Comparison of ENCODE assay signal across 1 cellular context in the genomic region with DNA sequence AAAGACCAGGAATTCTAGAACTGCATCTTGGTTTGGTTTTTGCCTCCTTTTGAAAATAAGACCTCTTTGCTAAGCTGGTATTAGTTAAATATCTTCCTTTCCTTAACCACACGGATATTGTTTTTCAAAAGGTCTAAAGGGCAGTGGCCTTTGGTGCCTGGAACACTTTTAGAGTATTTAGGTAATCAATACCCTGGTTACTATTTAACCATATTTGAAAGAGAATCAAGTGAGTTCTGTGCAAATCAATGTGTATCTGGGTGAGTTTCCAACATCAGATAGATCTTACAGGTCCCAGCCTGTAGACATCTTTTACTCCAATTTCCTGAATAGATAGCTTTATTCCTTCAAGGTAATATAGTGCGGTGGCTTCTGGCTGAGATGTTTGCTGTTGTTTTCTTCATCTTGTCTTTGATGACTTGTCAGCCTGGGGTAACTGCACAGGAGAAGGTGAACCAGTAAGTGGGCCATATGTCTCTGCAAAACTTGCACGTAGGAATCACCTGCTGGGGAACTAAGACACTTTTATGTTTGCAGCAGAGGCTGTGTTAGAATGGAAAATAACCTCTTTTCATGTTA.
TF ChIP-seq lines count a peak whose summit lies in the region.

A gene (plus strand): TSS at position 277 of the 579 bp plus-strand sequence. CDS start 105 bp downstream, at position 382.

TF ChIP-seq in HepG2, 621 proteins besides CTCF, POLR2A, EP300 and RAD21 (continued from another document and continues in another):
- TF ChIP-seq, protein P1, sequence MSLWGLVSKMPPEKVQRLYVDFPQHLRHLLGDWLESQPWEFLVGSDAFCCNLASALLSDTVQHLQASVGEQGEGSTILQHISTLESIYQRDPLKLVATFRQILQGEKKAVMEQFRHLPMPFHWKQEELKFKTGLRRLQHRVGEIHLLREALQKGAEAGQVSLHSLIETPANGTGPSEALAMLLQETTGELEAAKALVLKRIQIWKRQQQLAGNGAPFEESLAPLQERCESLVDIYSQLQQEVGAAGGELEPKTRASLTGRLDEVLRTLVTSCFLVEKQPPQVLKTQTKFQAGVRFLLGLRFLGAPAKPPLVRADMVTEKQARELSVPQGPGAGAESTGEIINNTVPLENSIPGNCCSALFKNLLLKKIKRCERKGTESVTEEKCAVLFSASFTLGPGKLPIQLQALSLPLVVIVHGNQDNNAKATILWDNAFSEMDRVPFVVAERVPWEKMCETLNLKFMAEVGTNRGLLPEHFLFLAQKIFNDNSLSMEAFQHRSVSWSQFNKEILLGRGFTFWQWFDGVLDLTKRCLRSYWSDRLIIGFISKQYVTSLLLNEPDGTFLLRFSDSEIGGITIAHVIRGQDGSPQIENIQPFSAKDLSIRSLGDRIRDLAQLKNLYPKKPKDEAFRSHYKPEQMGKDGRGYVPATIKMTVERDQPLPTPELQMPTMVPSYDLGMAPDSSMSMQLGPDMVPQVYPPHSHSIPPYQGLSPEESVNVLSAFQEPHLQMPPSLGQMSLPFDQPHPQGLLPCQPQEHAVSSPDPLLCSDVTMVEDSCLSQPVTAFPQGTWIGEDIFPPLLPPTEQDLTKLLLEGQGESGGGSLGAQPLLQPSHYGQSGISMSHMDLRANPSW (CRISPR knock-in tag; IDR thresholded peaks at IDR 0.05; ENCODE audit: borderline replicate concordance): peak; percentile 73; the same call in 1 of the 2 replicates
- TF ChIP-seq ZNF124 (CRISPR knock-in tag; IDR thresholded peaks at IDR 0.05) (0 out of 2 replicates have a peak, but pooled peaks have one; percentile 24), SP140L (CRISPR knock-in tag; IDR thresholded peaks at IDR 0.05; ENCODE audit: borderline replicate concordance) (peak; percentile 75; the same call in 1 of the 2 replicates), SALL1 (CRISPR knock-in tag; IDR thresholded peaks at IDR 0.05) (peak; percentile 51; the same call in 1 of the 2 replicates), RCOR2 (CRISPR knock-in tag; IDR thresholded peaks at IDR 0.05) (peak; percentile 79; the same call in 1 of the 2 replicates), ZNF224 (CRISPR knock-in tag; IDR thresholded peaks at IDR 0.05) (no peak), PAX8 (CRISPR knock-in tag; IDR thresholded peaks at IDR 0.05; ENCODE audit: borderline replicate concordance) (no peak), GABPA (IDR thresholded peaks at IDR 0.05; ENCODE audit: low read depth, low read length) (no peak), GABPA (CRISPR knock-in tag; IDR thresholded peaks at IDR 0.05; ENCODE audit: low read depth) (0 out of 2 replicates have a peak, but pooled peaks have one; percentile 39), ZNF263 (CRISPR knock-in tag; IDR thresholded peaks at IDR 0.05) (no peak), KMT2A (CRISPR knock-in tag; IDR thresholded peaks at IDR 0.05) (no peak), ZNF703 (CRISPR knock-in tag; IDR thresholded peaks at IDR 0.05; ENCODE audit: borderline replicate concordance) (no peak), HMG20B (CRISPR knock-in tag; conservative IDR thresholded peaks at IDR 0.05) (0 out of 2 replicates have a peak, but pooled peaks have one; percentile 33), GABPB1 (CRISPR knock-in tag; IDR thresholded peaks at IDR 0.05) (no peak), ZKSCAN8 (CRISPR knock-in tag; IDR thresholded peaks at IDR 0.05; ENCODE audit: borderline replicate concordance) (peak; percentile 42; the same call in 1 of the 2 replicates), NONO (IDR thresholded peaks at IDR 0.05) (no peak), NONO (CRISPR knock-in tag; conservative IDR thresholded peaks at IDR 0.05) (peak; percentile 54; the same call in 1 of the 2 replicates), SMARCC2 (IDR thresholded peaks at IDR 0.05) (no peak), ZNF816 (CRISPR knock-in tag; IDR thresholded peaks at IDR 0.05; ENCODE audit: borderline replicate concordance) (0 out of 2 replicates have a peak, but pooled peaks have one; percentile 29), ZNF451 (CRISPR knock-in tag; IDR thresholded peaks at IDR 0.05) (no peak), NPAS2 (CRISPR knock-in tag; IDR thresholded peaks at IDR 0.05; ENCODE audit: borderline replicate concordance) (no peak), TCF7L2 (IDR thresholded peaks at IDR 0.05; ENCODE audit: low read depth, low read length) (peak; percentile 74)
- TF ChIP-seq, protein P2, sequence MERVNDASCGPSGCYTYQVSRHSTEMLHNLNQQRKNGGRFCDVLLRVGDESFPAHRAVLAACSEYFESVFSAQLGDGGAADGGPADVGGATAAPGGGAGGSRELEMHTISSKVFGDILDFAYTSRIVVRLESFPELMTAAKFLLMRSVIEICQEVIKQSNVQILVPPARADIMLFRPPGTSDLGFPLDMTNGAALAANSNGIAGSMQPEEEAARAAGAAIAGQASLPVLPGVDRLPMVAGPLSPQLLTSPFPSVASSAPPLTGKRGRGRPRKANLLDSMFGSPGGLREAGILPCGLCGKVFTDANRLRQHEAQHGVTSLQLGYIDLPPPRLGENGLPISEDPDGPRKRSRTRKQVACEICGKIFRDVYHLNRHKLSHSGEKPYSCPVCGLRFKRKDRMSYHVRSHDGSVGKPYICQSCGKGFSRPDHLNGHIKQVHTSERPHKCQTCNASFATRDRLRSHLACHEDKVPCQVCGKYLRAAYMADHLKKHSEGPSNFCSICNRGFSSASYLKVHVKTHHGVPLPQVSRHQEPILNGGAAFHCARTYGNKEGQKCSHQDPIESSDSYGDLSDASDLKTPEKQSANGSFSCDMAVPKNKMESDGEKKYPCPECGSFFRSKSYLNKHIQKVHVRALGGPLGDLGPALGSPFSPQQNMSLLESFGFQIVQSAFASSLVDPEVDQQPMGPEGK (CRISPR knock-in tag; IDR thresholded peaks at IDR 0.05): 0 out of 2 replicates have a peak, but pooled peaks have one; percentile 13
- TF ChIP-seq, protein P3, sequence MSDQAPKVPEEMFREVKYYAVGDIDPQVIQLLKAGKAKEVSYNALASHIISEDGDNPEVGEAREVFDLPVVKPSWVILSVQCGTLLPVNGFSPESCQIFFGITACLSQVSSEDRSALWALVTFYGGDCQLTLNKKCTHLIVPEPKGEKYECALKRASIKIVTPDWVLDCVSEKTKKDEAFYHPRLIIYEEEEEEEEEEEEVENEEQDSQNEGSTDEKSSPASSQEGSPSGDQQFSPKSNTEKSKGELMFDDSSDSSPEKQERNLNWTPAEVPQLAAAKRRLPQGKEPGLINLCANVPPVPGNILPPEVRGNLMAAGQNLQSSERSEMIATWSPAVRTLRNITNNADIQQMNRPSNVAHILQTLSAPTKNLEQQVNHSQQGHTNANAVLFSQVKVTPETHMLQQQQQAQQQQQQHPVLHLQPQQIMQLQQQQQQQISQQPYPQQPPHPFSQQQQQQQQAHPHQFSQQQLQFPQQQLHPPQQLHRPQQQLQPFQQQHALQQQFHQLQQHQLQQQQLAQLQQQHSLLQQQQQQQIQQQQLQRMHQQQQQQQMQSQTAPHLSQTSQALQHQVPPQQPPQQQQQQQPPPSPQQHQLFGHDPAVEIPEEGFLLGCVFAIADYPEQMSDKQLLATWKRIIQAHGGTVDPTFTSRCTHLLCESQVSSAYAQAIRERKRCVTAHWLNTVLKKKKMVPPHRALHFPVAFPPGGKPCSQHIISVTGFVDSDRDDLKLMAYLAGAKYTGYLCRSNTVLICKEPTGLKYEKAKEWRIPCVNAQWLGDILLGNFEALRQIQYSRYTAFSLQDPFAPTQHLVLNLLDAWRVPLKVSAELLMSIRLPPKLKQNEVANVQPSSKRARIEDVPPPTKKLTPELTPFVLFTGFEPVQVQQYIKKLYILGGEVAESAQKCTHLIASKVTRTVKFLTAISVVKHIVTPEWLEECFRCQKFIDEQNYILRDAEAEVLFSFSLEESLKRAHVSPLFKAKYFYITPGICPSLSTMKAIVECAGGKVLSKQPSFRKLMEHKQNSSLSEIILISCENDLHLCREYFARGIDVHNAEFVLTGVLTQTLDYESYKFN (CRISPR knock-in tag; conservative IDR thresholded peaks at IDR 0.05): peak; percentile 99
- TF ChIP-seq, protein P4, sequence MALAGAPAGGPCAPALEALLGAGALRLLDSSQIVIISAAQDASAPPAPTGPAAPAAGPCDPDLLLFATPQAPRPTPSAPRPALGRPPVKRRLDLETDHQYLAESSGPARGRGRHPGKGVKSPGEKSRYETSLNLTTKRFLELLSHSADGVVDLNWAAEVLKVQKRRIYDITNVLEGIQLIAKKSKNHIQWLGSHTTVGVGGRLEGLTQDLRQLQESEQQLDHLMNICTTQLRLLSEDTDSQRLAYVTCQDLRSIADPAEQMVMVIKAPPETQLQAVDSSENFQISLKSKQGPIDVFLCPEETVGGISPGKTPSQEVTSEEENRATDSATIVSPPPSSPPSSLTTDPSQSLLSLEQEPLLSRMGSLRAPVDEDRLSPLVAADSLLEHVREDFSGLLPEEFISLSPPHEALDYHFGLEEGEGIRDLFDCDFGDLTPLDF (CRISPR knock-in tag; IDR thresholded peaks at IDR 0.05): no peak
- TF ChIP-seq, protein P5, sequence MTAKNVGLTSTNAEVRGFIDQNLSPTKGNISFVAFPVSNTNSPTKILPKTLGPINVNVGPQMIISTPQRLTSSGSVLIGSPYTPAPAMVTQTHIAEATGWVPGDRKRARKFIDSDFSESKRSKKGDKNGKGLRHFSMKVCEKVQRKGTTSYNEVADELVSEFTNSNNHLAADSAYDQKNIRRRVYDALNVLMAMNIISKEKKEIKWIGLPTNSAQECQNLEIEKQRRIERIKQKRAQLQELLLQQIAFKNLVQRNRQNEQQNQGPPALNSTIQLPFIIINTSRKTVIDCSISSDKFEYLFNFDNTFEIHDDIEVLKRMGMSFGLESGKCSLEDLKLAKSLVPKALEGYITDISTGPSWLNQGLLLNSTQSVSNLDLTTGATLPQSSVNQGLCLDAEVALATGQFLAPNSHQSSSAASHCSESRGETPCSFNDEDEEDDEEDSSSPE (CRISPR knock-in tag; IDR thresholded peaks at IDR 0.05): 0 out of 2 replicates have a peak, but pooled peaks have one; percentile 12
- TF ChIP-seq, protein P6, sequence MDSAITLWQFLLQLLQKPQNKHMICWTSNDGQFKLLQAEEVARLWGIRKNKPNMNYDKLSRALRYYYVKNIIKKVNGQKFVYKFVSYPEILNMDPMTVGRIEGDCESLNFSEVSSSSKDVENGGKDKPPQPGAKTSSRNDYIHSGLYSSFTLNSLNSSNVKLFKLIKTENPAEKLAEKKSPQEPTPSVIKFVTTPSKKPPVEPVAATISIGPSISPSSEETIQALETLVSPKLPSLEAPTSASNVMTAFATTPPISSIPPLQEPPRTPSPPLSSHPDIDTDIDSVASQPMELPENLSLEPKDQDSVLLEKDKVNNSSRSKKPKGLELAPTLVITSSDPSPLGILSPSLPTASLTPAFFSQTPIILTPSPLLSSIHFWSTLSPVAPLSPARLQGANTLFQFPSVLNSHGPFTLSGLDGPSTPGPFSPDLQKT (CRISPR knock-in tag; IDR thresholded peaks at IDR 0.05; ENCODE audit: borderline replicate concordance): no peak
- TF ChIP-seq, protein P7, sequence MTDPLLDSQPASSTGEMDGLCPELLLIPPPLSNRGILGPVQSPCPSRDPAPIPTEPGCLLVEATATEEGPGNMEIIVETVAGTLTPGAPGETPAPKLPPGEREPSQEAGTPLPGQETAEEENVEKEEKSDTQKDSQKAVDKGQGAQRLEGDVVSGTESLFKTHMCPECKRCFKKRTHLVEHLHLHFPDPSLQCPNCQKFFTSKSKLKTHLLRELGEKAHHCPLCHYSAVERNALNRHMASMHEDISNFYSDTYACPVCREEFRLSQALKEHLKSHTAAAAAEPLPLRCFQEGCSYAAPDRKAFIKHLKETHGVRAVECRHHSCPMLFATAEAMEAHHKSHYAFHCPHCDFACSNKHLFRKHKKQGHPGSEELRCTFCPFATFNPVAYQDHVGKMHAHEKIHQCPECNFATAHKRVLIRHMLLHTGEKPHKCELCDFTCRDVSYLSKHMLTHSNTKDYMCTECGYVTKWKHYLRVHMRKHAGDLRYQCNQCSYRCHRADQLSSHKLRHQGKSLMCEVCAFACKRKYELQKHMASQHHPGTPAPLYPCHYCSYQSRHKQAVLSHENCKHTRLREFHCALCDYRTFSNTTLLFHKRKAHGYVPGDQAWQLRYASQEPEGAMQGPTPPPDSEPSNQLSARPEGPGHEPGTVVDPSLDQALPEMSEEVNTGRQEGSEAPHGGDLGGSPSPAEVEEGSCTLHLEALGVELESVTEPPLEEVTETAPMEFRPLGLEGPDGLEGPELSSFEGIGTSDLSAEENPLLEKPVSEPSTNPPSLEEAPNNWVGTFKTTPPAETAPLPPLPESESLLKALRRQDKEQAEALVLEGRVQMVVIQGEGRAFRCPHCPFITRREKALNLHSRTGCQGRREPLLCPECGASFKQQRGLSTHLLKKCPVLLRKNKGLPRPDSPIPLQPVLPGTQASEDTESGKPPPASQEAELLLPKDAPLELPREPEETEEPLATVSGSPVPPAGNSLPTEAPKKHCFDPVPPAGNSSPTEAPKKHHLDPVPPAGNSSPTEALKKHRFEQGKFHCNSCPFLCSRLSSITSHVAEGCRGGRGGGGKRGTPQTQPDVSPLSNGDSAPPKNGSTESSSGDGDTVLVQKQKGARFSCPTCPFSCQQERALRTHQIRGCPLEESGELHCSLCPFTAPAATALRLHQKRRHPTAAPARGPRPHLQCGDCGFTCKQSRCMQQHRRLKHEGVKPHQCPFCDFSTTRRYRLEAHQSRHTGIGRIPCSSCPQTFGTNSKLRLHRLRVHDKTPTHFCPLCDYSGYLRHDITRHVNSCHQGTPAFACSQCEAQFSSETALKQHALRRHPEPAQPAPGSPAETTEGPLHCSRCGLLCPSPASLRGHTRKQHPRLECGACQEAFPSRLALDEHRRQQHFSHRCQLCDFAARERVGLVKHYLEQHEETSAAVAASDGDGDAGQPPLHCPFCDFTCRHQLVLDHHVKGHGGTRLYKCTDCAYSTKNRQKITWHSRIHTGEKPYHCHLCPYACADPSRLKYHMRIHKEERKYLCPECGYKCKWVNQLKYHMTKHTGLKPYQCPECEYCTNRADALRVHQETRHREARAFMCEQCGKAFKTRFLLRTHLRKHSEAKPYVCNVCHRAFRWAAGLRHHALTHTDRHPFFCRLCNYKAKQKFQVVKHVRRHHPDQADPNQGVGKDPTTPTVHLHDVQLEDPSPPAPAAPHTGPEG (CRISPR knock-in tag; IDR thresholded peaks at IDR 0.05): no peak
- TF ChIP-seq, protein P8, sequence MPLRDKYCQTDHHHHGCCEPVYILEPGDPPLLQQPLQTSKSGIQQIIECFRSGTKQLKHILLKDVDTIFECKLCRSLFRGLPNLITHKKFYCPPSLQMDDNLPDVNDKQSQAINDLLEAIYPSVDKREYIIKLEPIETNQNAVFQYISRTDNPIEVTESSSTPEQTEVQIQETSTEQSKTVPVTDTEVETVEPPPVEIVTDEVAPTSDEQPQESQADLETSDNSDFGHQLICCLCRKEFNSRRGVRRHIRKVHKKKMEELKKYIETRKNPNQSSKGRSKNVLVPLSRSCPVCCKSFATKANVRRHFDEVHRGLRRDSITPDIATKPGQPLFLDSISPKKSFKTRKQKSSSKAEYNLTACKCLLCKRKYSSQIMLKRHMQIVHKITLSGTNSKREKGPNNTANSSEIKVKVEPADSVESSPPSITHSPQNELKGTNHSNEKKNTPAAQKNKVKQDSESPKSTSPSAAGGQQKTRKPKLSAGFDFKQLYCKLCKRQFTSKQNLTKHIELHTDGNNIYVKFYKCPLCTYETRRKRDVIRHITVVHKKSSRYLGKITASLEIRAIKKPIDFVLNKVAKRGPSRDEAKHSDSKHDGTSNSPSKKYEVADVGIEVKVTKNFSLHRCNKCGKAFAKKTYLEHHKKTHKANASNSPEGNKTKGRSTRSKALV (CRISPR knock-in tag; IDR thresholded peaks at IDR 0.05): no peak
- TF ChIP-seq, protein P9, sequence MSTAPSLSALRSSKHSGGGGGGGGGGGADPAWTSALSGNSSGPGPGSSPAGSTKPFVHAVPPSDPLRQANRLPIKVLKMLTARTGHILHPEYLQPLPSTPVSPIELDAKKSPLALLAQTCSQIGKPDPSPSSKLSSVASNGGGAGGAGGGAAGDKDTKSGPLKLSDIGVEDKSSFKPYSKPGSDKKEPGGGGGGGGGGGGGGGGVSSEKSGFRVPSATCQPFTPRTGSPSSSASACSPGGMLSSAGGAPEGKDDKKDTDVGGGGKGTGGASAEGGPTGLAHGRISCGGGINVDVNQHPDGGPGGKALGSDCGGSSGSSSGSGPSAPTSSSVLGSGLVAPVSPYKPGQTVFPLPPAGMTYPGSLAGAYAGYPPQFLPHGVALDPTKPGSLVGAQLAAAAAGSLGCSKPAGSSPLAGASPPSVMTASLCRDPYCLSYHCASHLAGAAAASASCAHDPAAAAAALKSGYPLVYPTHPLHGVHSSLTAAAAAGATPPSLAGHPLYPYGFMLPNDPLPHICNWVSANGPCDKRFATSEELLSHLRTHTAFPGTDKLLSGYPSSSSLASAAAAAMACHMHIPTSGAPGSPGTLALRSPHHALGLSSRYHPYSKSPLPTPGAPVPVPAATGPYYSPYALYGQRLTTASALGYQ (CRISPR knock-in tag; IDR thresholded peaks at IDR 0.05): peak; percentile 89
